Comparison of ENCODE assay signal across 1 cellular context in genomic region chr1:167627865-167628641, GRCh38.
TF ChIP-seq lines count a peak whose summit lies in the region.

No MANE protein-coding gene starts in this region.

TF ChIP-seq in K562, 482 proteins besides CTCF, POLR2A, EP300 and RAD21 (continued from another document and continues in another):
- TF ChIP-seq NFXL1 (CRISPR knock-in tag; IDR thresholded peaks at IDR 0.05) (no peak; the same call in 1 of the 2 replicates), TAF9B (IDR thresholded peaks at IDR 0.05; ENCODE audit: partially characterized antibody) (peak; percentile 93), WHSC1 (IDR thresholded peaks at IDR 0.05; ENCODE audit: low read length) (no peak), CREB3L1 (IDR thresholded peaks at IDR 0.05; ENCODE audit: borderline replicate concordance, low read depth) (peak; percentile 53), HNRNPUL1 (IDR thresholded peaks at IDR 0.05; ENCODE audit: low read length) (no peak), PHB (CRISPR knock-in tag; IDR thresholded peaks at IDR 0.05) (no peak), ZC3H8 (IDR thresholded peaks at IDR 0.05) (no peak; the same call in 1 of the 2 replicates), ELF4 (CRISPR knock-in tag; IDR thresholded peaks at IDR 0.05) (peak; percentile 90), ZNF644 (tag; IDR thresholded peaks at IDR 0.05; ENCODE audit: low read depth) (peak; percentile 72), SNIP1 (IDR thresholded peaks at IDR 0.05; ENCODE audit: low read depth) (no peak), ZNF696 (CRISPR knock-in tag; conservative IDR thresholded peaks at IDR 0.05) (no peak), ZNF274 (IDR thresholded peaks at IDR 0.05; ENCODE audit: borderline replicate concordance, low read depth, low read length) (no peak; the same call in 1 of the 2 replicates), PRMT5 (CRISPR knock-in tag; IDR thresholded peaks at IDR 0.05) (no peak), ZNF830 (CRISPR knock-in tag; IDR thresholded peaks at IDR 0.05) (no peak), ZNF263 (CRISPR knock-in tag; IDR thresholded peaks at IDR 0.05; ENCODE audit: borderline replicate concordance) (peak; percentile 66), NFATC3 (IDR thresholded peaks at IDR 0.05) (peak; percentile 20; the same call in 1 of the 2 replicates), HDGF (IDR thresholded peaks at IDR 0.05) (no peak; the same call in 1 of the 2 replicates), MYC (IDR thresholded peaks at IDR 0.05; ENCODE audit: low read depth, low read length) (peak; percentile 94), MYC (CRISPR knock-in tag; IDR thresholded peaks at IDR 0.05; ENCODE audit: borderline replicate concordance, low read depth) (no peak), U2AF2 (optimal IDR thresholded peaks at IDR 0.05; ENCODE audit: low read depth, low read length) (no peak), FOXM1 (IDR thresholded peaks at IDR 0.05; ENCODE audit: low read depth) (peak; percentile 77), FOXM1 (CRISPR knock-in tag; IDR thresholded peaks at IDR 0.05; ENCODE audit: low read depth) (no peak), ZNF764 (CRISPR knock-in tag; IDR thresholded peaks at IDR 0.05; ENCODE audit: low read depth) (no peak), ZNF77 (CRISPR knock-in tag; IDR thresholded peaks at IDR 0.05) (no peak), NFE2 (IDR thresholded peaks at IDR 0.05; ENCODE audit: low read depth) (peak; percentile 91), MCM3 (IDR thresholded peaks at IDR 0.05) (no peak), ZNF146 (CRISPR knock-in tag; IDR thresholded peaks at IDR 0.05; ENCODE audit: unreplicated experiment) (no peak), RBBP5 (IDR thresholded peaks at IDR 0.05; ENCODE audit: borderline replicate concordance, insufficient read depth, low read length, poor library complexity, severe bottlenecking) (peak; percentile 88), POLR2G (IDR thresholded peaks at IDR 0.05; ENCODE audit: low read depth, low read length) (peak; percentile 65), MYNN (IDR thresholded peaks at IDR 0.05) (peak; percentile 68; the same call in 1 of the 2 replicates), MYNN (CRISPR knock-in tag; IDR thresholded peaks at IDR 0.05) (no peak), CBFA2T3 (IDR thresholded peaks at IDR 0.05) (peak; percentile 98), ZC3H11A (IDR thresholded peaks at IDR 0.05; ENCODE audit: low read depth, low read length) (no peak; the same call in 1 of the 2 replicates), ZBTB7A (IDR thresholded peaks at IDR 0.05; ENCODE audit: borderline replicate concordance, control insufficient read depth, low read depth, low read length) (no peak), RB1 (IDR thresholded peaks at IDR 0.05; ENCODE audit: low read depth) (peak; percentile 42), TEAD1 (CRISPR knock-in tag; IDR thresholded peaks at IDR 0.05) (peak; percentile 81 to 85; a peak in 3 of 4 replicates), ATF7 (IDR thresholded peaks at IDR 0.05) (peak; percentile 85), KDM2B (CRISPR knock-in tag; IDR thresholded peaks at IDR 0.05) (no peak), PURB (CRISPR knock-in tag; IDR thresholded peaks at IDR 0.05; ENCODE audit: low read depth) (no peak), ZNF639 (CRISPR knock-in tag; conservative IDR thresholded peaks at IDR 0.05 in 1 of 2, IDR thresholded peaks at IDR 0.05 in 1 of 2) (no peak; a peak in 1 of 4 replicates), MYBL2 (IDR thresholded peaks at IDR 0.05; ENCODE audit: low read depth) (peak; percentile 89), MYBL2 (CRISPR knock-in tag; IDR thresholded peaks at IDR 0.05; ENCODE audit: borderline replicate concordance) (no peak), XRCC4 (IDR thresholded peaks at IDR 0.05; ENCODE audit: extremely low read depth, insufficient read depth, insufficient read length) (no peak), CREM (IDR thresholded peaks at IDR 0.05; ENCODE audit: low read depth) (peak; percentile 72), MAZ (CRISPR knock-in tag; conservative IDR thresholded peaks at IDR 0.05 in 1 of 2, IDR thresholded peaks at IDR 0.05 in 1 of 2) (peak; percentile 83 to 95), SPI1 (IDR thresholded peaks at IDR 0.05; ENCODE audit: borderline replicate concordance, low read depth, low read length) (peak; percentile 97), PHF21A (IDR thresholded peaks at IDR 0.05; ENCODE audit: borderline replicate concordance, low read depth) (peak; percentile 35), ZFP1 (CRISPR knock-in tag; IDR thresholded peaks at IDR 0.05) (no peak), MITF (IDR thresholded peaks at IDR 0.05) (peak; percentile 72; the same call in 1 of the 2 replicates), JUND (IDR thresholded peaks at IDR 0.05; ENCODE audit: borderline replicate concordance, low read depth, low read length) (peak; percentile 81), JUND (tag; IDR thresholded peaks at IDR 0.05; ENCODE audit: borderline replicate concordance, low read depth, low read length) (peak; percentile 89; the same call in 2 of the 3 replicates), FOS (IDR thresholded peaks at IDR 0.05; ENCODE audit: extremely low read depth, insufficient read length) (no peak), SIN3A (IDR thresholded peaks at IDR 0.05; ENCODE audit: borderline replicate concordance in 2 of 2, control insufficient read depth in 1 of 2, low read depth in 2 of 2, low read length in 2 of 2) (peak; percentile 32 to 81; a peak in 1 of 4 replicates), RBM22 (IDR thresholded peaks at IDR 0.05; ENCODE audit: low read depth, low read length, poor library complexity, severe bottlenecking) (no peak), CBX3 (IDR thresholded peaks at IDR 0.05; ENCODE audit: borderline replicate concordance in 1 of 2, low read length in 2 of 2) (peak in 1 of 2 experiments; percentile 75; a peak in 1 of 3 replicates), POLR2H (tag; IDR thresholded peaks at IDR 0.05; ENCODE audit: low read depth) (peak; percentile 93), L3MBTL2 (IDR thresholded peaks at IDR 0.05) (peak; percentile 96), KHSRP (IDR thresholded peaks at IDR 0.05) (no peak; the same call in none of the 2 replicates), ZNF551 (CRISPR knock-in tag; IDR thresholded peaks at IDR 0.05) (no peak), EP400 (IDR thresholded peaks at IDR 0.05) (peak; percentile 94), RFX7 (CRISPR knock-in tag; IDR thresholded peaks at IDR 0.05) (no peak), ZNF224 (CRISPR knock-in tag; IDR thresholded peaks at IDR 0.05) (no peak), SRSF1 (IDR thresholded peaks at IDR 0.05; ENCODE audit: low read depth, low read length) (no peak), TBL1XR1 (IDR thresholded peaks at IDR 0.05; ENCODE audit: low read length in 2 of 2) (peak; percentile 74 to 81), BHLHE40 (IDR thresholded peaks at IDR 0.05; ENCODE audit: low read length) (peak; percentile 59), HIVEP1 (CRISPR knock-in tag; IDR thresholded peaks at IDR 0.05) (peak; percentile 21; the same call in 1 of the 2 replicates), ZNF165 (CRISPR knock-in tag; IDR thresholded peaks at IDR 0.05; ENCODE audit: borderline replicate concordance) (no peak), BRCA1 (IDR thresholded peaks at IDR 0.05) (no peak), BRCA1 (CRISPR knock-in tag; IDR thresholded peaks at IDR 0.05) (no peak), ZNF311 (CRISPR knock-in tag; IDR thresholded peaks at IDR 0.05) (no peak)
- TF ChIP-seq, protein P1, sequence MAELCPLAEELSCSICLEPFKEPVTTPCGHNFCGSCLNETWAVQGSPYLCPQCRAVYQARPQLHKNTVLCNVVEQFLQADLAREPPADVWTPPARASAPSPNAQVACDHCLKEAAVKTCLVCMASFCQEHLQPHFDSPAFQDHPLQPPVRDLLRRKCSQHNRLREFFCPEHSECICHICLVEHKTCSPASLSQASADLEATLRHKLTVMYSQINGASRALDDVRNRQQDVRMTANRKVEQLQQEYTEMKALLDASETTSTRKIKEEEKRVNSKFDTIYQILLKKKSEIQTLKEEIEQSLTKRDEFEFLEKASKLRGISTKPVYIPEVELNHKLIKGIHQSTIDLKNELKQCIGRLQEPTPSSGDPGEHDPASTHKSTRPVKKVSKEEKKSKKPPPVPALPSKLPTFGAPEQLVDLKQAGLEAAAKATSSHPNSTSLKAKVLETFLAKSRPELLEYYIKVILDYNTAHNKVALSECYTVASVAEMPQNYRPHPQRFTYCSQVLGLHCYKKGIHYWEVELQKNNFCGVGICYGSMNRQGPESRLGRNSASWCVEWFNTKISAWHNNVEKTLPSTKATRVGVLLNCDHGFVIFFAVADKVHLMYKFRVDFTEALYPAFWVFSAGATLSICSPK (IDR thresholded peaks at IDR 0.05; ENCODE audit: borderline replicate concordance) = no peak
- TF ChIP-seq, protein P2, sequence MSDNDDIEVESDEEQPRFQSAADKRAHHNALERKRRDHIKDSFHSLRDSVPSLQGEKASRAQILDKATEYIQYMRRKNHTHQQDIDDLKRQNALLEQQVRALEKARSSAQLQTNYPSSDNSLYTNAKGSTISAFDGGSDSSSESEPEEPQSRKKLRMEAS (CRISPR knock-in tag; IDR thresholded peaks at IDR 0.05) = peak; percentile 93
- TF ChIP-seq, protein P3, sequence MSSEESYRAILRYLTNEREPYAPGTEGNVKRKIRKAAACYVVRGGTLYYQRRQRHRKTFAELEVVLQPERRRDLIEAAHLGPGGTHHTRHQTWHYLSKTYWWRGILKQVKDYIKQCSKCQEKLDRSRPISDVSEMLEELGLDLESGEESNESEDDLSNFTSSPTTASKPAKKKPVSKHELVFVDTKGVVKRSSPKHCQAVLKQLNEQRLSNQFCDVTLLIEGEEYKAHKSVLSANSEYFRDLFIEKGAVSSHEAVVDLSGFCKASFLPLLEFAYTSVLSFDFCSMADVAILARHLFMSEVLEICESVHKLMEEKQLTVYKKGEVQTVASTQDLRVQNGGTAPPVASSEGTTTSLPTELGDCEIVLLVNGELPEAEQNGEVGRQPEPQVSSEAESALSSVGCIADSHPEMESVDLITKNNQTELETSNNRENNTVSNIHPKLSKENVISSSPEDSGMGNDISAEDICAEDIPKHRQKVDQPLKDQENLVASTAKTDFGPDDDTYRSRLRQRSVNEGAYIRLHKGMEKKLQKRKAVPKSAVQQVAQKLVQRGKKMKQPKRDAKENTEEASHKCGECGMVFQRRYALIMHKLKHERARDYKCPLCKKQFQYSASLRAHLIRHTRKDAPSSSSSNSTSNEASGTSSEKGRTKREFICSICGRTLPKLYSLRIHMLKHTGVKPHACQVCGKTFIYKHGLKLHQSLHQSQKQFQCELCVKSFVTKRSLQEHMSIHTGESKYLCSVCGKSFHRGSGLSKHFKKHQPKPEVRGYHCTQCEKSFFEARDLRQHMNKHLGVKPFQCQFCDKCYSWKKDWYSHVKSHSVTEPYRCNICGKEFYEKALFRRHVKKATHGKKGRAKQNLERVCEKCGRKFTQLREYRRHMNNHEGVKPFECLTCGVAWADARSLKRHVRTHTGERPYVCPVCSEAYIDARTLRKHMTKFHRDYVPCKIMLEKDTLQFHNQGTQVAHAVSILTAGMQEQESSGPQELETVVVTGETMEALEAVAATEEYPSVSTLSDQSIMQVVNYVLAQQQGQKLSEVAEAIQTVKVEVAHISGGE (CRISPR knock-in tag; IDR thresholded peaks at IDR 0.05) = peak in 1 of 3 experiments; percentile 86; a peak in 2 of 6 replicates
- TF ChIP-seq, protein P4, sequence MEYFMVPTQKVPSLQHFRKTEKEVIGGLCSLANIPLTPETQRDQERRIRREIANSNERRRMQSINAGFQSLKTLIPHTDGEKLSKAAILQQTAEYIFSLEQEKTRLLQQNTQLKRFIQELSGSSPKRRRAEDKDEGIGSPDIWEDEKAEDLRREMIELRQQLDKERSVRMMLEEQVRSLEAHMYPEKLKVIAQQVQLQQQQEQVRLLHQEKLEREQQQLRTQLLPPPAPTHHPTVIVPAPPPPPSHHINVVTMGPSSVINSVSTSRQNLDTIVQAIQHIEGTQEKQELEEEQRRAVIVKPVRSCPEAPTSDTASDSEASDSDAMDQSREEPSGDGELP (CRISPR knock-in tag; IDR thresholded peaks at IDR 0.05; ENCODE audit: borderline replicate concordance) = peak; percentile 98
- TF ChIP-seq, protein P5, sequence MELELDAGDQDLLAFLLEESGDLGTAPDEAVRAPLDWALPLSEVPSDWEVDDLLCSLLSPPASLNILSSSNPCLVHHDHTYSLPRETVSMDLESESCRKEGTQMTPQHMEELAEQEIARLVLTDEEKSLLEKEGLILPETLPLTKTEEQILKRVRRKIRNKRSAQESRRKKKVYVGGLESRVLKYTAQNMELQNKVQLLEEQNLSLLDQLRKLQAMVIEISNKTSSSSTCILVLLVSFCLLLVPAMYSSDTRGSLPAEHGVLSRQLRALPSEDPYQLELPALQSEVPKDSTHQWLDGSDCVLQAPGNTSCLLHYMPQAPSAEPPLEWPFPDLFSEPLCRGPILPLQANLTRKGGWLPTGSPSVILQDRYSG (tag; conservative IDR thresholded peaks at IDR 0.05; ENCODE audit: low read depth) = peak; percentile 72
